Comparison of ENCODE assay signal across 30 cellular contexts in the genomic region with DNA sequence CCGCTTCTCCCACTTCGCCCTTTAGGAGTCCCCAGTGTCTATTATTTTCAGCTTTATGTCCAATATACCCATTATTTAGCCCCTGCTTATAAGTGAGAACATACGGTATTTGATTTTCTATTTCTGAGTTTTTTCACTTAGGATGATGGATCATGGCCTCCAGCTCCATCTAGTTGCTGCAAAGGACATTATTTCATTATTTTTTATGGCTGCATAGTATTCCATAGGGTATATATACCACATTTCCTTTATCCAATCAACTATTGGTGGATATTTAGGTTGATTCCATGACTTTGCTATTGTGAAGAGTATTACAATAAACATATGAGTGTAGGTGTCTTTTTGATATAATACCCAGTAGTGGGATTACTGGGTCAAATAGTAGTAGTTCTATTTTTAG.
"Had no signal": no experiment of that assay in that cellular context is flagged by ENCODE, and none has a peak within 500 bp of the region (broad histone marks: within the 10 kb centered on the region; RNA-seq: fewer than 3 reads in every experiment).

No MANE protein-coding gene starts in this region.

- H3K9me3 ChIP-seq: esophagus muscularis mucosa, gastroesophageal sphincter, left lung, mucosa of descending colon, prostate gland, right atrium auricular region, stomach, thyroid gland, vagina had no signal

- H3K27ac ChIP-seq: esophagus muscularis mucosa, foreskin keratinocyte, gastroesophageal sphincter, heart left ventricle, hepatocyte, left lung, neural progenitor cell, prostate gland, right atrium auricular region, stomach, thyroid gland, vagina had no signal

- H2AFZ ChIP-seq: hepatocyte, neural progenitor cell had no signal

- H3K27me3 Mint-ChIP-seq: dendritic cell treated with granulocyte-macrophage colony-stimulating factor and Interleukin-4, amounts not matched to agents 40 ng/mL and 50 ng/mL, for 4 days; naive B cell had no signal

- H3K9me3 Mint-ChIP-seq: neural progenitor cell had no signal

- H3K27ac Mint-ChIP-seq: dendritic cell treated with granulocyte-macrophage colony-stimulating factor and Interleukin-4, amounts not matched to agents 40 ng/mL and 50 ng/mL, for 4 days; mesothelial cell of epicardium; nephron; neural progenitor cell had no signal

- DNase-seq: effector memory CD4-positive, alpha-beta T cell; foreskin keratinocyte; heart left ventricle; left cardiac atrium; left lung; mesenchymal stem cell; mucosa of descending colon; naive B cell; stimulated activated CD4-positive, alpha-beta T cell treated with anti-CD3 and anti-CD28 coated beads, Interleukin-12 subunit alpha, Interleukin-12 subunit beta, amount 100 ng/mL, for 4 hours; stimulated activated CD4-positive, alpha-beta T cell treated with anti-CD3 and anti-CD28 coated beads, Interleukin-1b, Interleukin-23, amount 100 ng/mL, for 48 hours; stimulated activated CD4-positive, alpha-beta T cell treated with anti-CD3 and anti-CD28 coated beads, Interleukin-4, amount 100 ng/mL, for 1 hour; stimulated activated CD8-positive, alpha-beta memory T cell treated with anti-CD3 and anti-CD28 coated beads, Interleukin-4, amount 100 ng/mL, for 48 hours; stimulated activated naive CD4-positive, alpha-beta T cell treated with Interleukin-2 at 50 U/mL for 16 hours; stomach; thyroid gland; trophoblast cell had no signal

- H3K27me3 ChIP-seq: esophagus muscularis mucosa, foreskin keratinocyte, gastroesophageal sphincter, heart left ventricle, hepatocyte, left lung, neural progenitor cell, right atrium auricular region, stomach, thyroid gland, vagina had no signal

- FAIRE-seq: endothelial cell of umbilical vein, islet of Langerhans had no signal

- H3K4me3 ChIP-seq: esophagus muscularis mucosa, gastroesophageal sphincter, heart left ventricle, hepatocyte, left lung, mucosa of descending colon, neural progenitor cell, prostate gland, right atrium auricular region, smooth muscle cell, stomach, thyroid gland, vagina had no signal

- H3K4me1 Mint-ChIP-seq: mesothelial cell of epicardium, naive B cell, nephron, neural progenitor cell had no signal

- H3K4me3 Mint-ChIP-seq: dendritic cell treated with granulocyte-macrophage colony-stimulating factor and Interleukin-4, amounts not matched to agents 40 ng/mL and 50 ng/mL, for 4 days; mesothelial cell of epicardium; naive B cell; nephron; neural progenitor cell had no signal

- H3K4me1 ChIP-seq: esophagus muscularis mucosa, foreskin keratinocyte, gastroesophageal sphincter, heart left ventricle, left lung, neural progenitor cell, prostate gland, right atrium auricular region, stomach, thyroid gland, vagina had no signal

- ATAC-seq: foreskin keratinocyte, gastroesophageal sphincter, heart left ventricle, left cardiac atrium, left lung, mucosa of descending colon, sciatic nerve had no signal

- H3K9ac ChIP-seq: neural progenitor cell had no signal

- H3K36me3 ChIP-seq: neural progenitor cell, prostate gland, right atrium auricular region, thyroid gland, vagina had no signal

- H3K79me2 ChIP-seq: hepatocyte had no signal

- H3K4me2 ChIP-seq: hepatocyte, neural progenitor cell, smooth muscle cell had no signal
